Comparison of ENCODE assay signal across 16 cellular contexts in genomic region chr2:12127639-12128038, GRCh38.
DNase-seq lines count a peak whose midpoint lies in the region; ATAC-seq lines count a peak whose summit lies in the region.
"Had no signal": no experiment of that assay in that cellular context is flagged by ENCODE, and none has a peak within 500 bp of the region (broad histone marks: within the 10 kb centered on the region; RNA-seq: fewer than 3 reads in every experiment).

No MANE protein-coding gene starts in this region.

- no peaks in the 10 kb centered on the region for H3K27me3 ChIP-seq in neuronal stem cell (ENCODE audit: control insufficient read depth in 3 of 3, insufficient read depth in 3 of 3, low read depth in 1 of 3, low read length in 3 of 3)
- H3K27me3 ChIP-seq: gastroesophageal sphincter, thyroid gland had no signal

- H3K9ac ChIP-seq in neuronal stem cell (ENCODE audit: low read depth, low read length, poor library complexity), result no peak overlapping the region

- H4K91ac ChIP-seq in neuronal stem cell (ENCODE audit: low read depth, low read length, poor library complexity), result no peak overlapping the region

- no peak overlapping the region for H4K8ac ChIP-seq in neuronal stem cell (ENCODE audit: low read depth, low read length)

- H2BK15ac ChIP-seq in neuronal stem cell (ENCODE audit: low read length), result no peak overlapping the region

- H3K14ac ChIP-seq in neuronal stem cell (ENCODE audit: low read length), result no peak overlapping the region

- 100% methylated on average over 1 of the region's 2 CpGs; no CpG with 5 or more reads in 1 of the 2 donors for WGBS in neuronal stem cell (ENCODE audit: extremely low coverage in 2 of 2, insufficient read length in 2 of 2, insufficient replicate concordance in 1 of 2), 2 donors

- H2BK5ac ChIP-seq in neuronal stem cell (ENCODE audit: low read length), result no peak overlapping the region

- peaks cover 10% of the 10 kb centered on the region for H3K36me3 Mint-ChIP-seq in activated CD8-positive, alpha-beta T cell treated with anti-CD3 and anti-CD28 coated beads, Interleukin-2, amount 10 ng/mL, durations not matched to agents 7 days and 5 days (ENCODE audit: low read depth)

- H2BK120ac ChIP-seq in neuronal stem cell (ENCODE audit: low read depth, low read length), result no peak overlapping the region

- peak; percentile 35 for DNase-seq in activated CD8-positive, alpha-beta T cell treated with anti-CD3 and anti-CD28 coated beads, Interleukin-2, amount 10 ng/mL, durations not matched to agents 7 days and 5 days
- DNase-seq in neuronal stem cell (ENCODE audit: low spot score) (no peak), NOMO-1 treated with dmso at 0.1 percent for 144 hours (lab: John Stamatoyannopoulos, UW; ENCODE audit: unreplicated experiment) (no peak), NCI-H2227 treated with DMSO at 0.1 percent for 48 hours (lab: John Stamatoyannopoulos, UW) (no peak)
- DNase-seq: activated CD4-positive, alpha-beta T cell treated with anti-CD3 and anti-CD28 coated beads, Interleukin-2, amount 50 U/mL, for 48 hours; amygdala; Kasumi-1; NCI-H2029 treated with DMSO at 0.1 percent for 48 hours; SW 1271; thyroid gland had no signal

- peaks cover 0 to 2% of the 10 kb centered on the region in 2 donors for H3K9me3 ChIP-seq in neuronal stem cell (replicated peaks in 1 of 2; ENCODE audit: control insufficient read depth in 2 of 2, insufficient read depth in 1 of 2, low read depth in 1 of 2, low read length in 2 of 2)
- H3K9me3 ChIP-seq: thyroid gland had no signal

- H2BK12ac ChIP-seq in neuronal stem cell (ENCODE audit: low read length), result no peak overlapping the region

- no peak overlapping the region for H3K4me2 ChIP-seq in neuronal stem cell (ENCODE audit: insufficient read depth, low read length, poor library complexity, severe bottlenecking)

- H3K18ac ChIP-seq in neuronal stem cell (ENCODE audit: low read length), result no peak overlapping the region

- CTCF ChIA-PET in activated CD8-positive, alpha-beta T cell treated with anti-CD3 and anti-CD28 coated beads, Interleukin-2, amount 10 ng/mL, durations not matched to agents 7 days and 5 days (lab: Charles Lee), result interaction anchor here (0.6 to 0.7 kb wide), 2 partner anchors 42 to 495 kb away, joined by 3 to 4 read pairs; no protein-coding TSS in a partner anchor

- H3K4me3 ChIP-seq in neuronal stem cell (ENCODE audit: low read length in 2 of 2), result no peak overlapping the region
- H3K4me3 ChIP-seq: gastroesophageal sphincter, thyroid gland had no signal

- peaks cover 10% of the 10 kb centered on the region for H3K9me3 Mint-ChIP-seq in activated CD8-positive, alpha-beta T cell treated with anti-CD3 and anti-CD28 coated beads, Interleukin-2, amount 10 ng/mL, durations not matched to agents 7 days and 5 days (ENCODE audit: insufficient read depth)
- H3K9me3 Mint-ChIP-seq: nephron had no signal

- no peaks in the 10 kb centered on the region for H3K36me3 ChIP-seq in neuronal stem cell (replicated peaks in 1 of 2; ENCODE audit: control insufficient read depth in 2 of 2, insufficient read depth in 2 of 2, low read length in 2 of 2)
- H3K36me3 ChIP-seq: gastroesophageal sphincter, thyroid gland had no signal

- H3K4me1 ChIP-seq in neuronal stem cell (ENCODE audit: control insufficient read depth in 2 of 2, insufficient read depth in 1 of 2, low read depth in 1 of 2, low read length in 2 of 2), result peaks cover 0 to 2% of the 10 kb centered on the region in 2 donors
- H3K4me1 ChIP-seq: gastroesophageal sphincter, thyroid gland had no signal

- POLR2A ChIA-PET in activated CD8-positive, alpha-beta T cell treated with anti-CD3 and anti-CD28 coated beads, Interleukin-2, amount 10 ng/mL, durations not matched to agents 7 days and 5 days (lab: Charles Lee), result interaction anchor here (0.6 kb wide), 2 partner anchors 10 to 436 kb away, joined by 3 to 4 read pairs; no protein-coding TSS in a partner anchor

- H3K27me3 Mint-ChIP-seq in activated CD8-positive, alpha-beta T cell treated with anti-CD3 and anti-CD28 coated beads, Interleukin-2, amount 10 ng/mL, durations not matched to agents 7 days and 5 days (ENCODE audit: low read depth), result no peaks in the 10 kb centered on the region

- H3K4me1 Mint-ChIP-seq in activated CD8-positive, alpha-beta T cell treated with anti-CD3 and anti-CD28 coated beads, Interleukin-2, amount 10 ng/mL, durations not matched to agents 7 days and 5 days (ENCODE audit: low read depth), result no peaks in the 10 kb centered on the region
- H3K4me1 Mint-ChIP-seq: nephron had no signal

- H3K23ac ChIP-seq in neuronal stem cell (ENCODE audit: low read depth, low read length, poor library complexity), result no peak overlapping the region

- H2AK5ac ChIP-seq in neuronal stem cell (ENCODE audit: low read depth, low read length), result no peak overlapping the region

- peak overlapping the region; percentile 57 for H3K4me3 Mint-ChIP-seq in activated CD8-positive, alpha-beta T cell treated with anti-CD3 and anti-CD28 coated beads, Interleukin-2, amount 10 ng/mL, durations not matched to agents 7 days and 5 days
- H3K4me3 Mint-ChIP-seq: nephron had no signal

- peak overlapping the region; percentile 49 for H2AFZ ChIP-seq in neuronal stem cell (ENCODE audit: low read length)

- no peak overlapping the region for H3K4ac ChIP-seq in neuronal stem cell (ENCODE audit: low read length)

- ATAC-seq in GM18502 (IDR thresholded peaks at IDR 0.05; ENCODE audit: poor library complexity, unreplicated experiment) (peak; percentile 52), HG02759 (IDR thresholded peaks at IDR 0.05; ENCODE audit: unreplicated experiment) (peak; percentile 57), GM21717 (IDR thresholded peaks at IDR 0.05; ENCODE audit: unreplicated experiment) (no peak)
- peak; percentile 81 for ATAC-seq in activated CD8-positive, alpha-beta T cell treated with anti-CD3 and anti-CD28 coated beads, Interleukin-2, amount 10 ng/mL, durations not matched to agents 7 days and 5 days
- ATAC-seq: gastroesophageal sphincter, sciatic nerve had no signal

- H3K27ac ChIP-seq in neuronal stem cell (replicated peaks; ENCODE audit: low read length), result no peak overlapping the region
- H3K27ac ChIP-seq: gastroesophageal sphincter, thyroid gland had no signal

- peak overlapping the region; percentile 90 for H3K27ac Mint-ChIP-seq in activated CD8-positive, alpha-beta T cell treated with anti-CD3 and anti-CD28 coated beads, Interleukin-2, amount 10 ng/mL, durations not matched to agents 7 days and 5 days
- H3K27ac Mint-ChIP-seq: nephron had no signal

- H3K79me1 ChIP-seq in neuronal stem cell (ENCODE audit: low read depth, low read length), result no peaks in the 10 kb centered on the region
